18 cellular contexts compared by ENCODE assay signal in genomic region chr14:39488600-39488999, GRCh38. TPM values are rescaled to one million over a fixed set of nuclear protein-coding genes. Genes with fewer than 3 reads are reported as not detected.
DNase-seq lines count a peak whose midpoint lies in the region; TF ChIP-seq lines count a peak whose summit lies in the region.
"Had no signal": no experiment of that assay in that cellular context is flagged by ENCODE, and none has a peak within 500 bp of the region (broad histone marks: within the 10 kb centered on the region; RNA-seq: fewer than 3 reads in every experiment).

No MANE protein-coding gene starts in this region.

- peak; percentile 8 for DNase-seq in NCI-H345 (lab: John Stamatoyannopoulos, UW)
- no peak for DNase-seq in NCI-H345 treated with DMSO at 0.1 percent for 48 hours (lab: John Stamatoyannopoulos, UW; ENCODE audit: unreplicated experiment)
- DNase-seq in RKO (ENCODE audit: low spot score) = peak; percentile 5
- DNase-seq in glutamatergic neuron = peak; percentile 72
- peak in 9 of 10 donors; percentile 20 to 89 (median 46) for DNase-seq in posterior cingulate gyrus
- DNase-seq in NCI-H2171 (lab: John Stamatoyannopoulos, UW) = no peak
- no peak for DNase-seq in prostate gland (ENCODE audit: low spot score)
- DNase-seq in CD8-positive, alpha-beta memory T cell = no peak
- DNase-seq: ACHN; DND-41; HCEC 1CT; NCI-H187; Peyer's patch; stimulated activated CD4-positive, alpha-beta T cell treated with anti-CD3 and anti-CD28 coated beads, Interleukin-1b, Interleukin-23, amount 100 ng/mL, for 48 hours had no signal

- CTCF ChIA-PET in CD8-positive, alpha-beta memory T cell (lab: Charles Lee) = interaction anchor here (0.6 kb wide), 1 partner anchor 1138 kb away, joined by 3 read pairs; no protein-coding TSS in a partner anchor

- no peak overlapping the region for H3K27ac ChIP-seq in prostate gland
- no peak overlapping the region for H3K27ac ChIP-seq in CD8-positive, alpha-beta memory T cell (ENCODE audit: low read depth, low read length)
- H3K27ac ChIP-seq: parathyroid adenoma, Peyer's patch, vagina had no signal

- 25% methylated on average over 1 of the region's 1 CpG for WGBS in prostate gland

- H3K4me3 ChIP-seq in prostate gland = no peak overlapping the region
- no peak overlapping the region for H3K4me3 ChIP-seq in CD8-positive, alpha-beta memory T cell (ENCODE audit: low read length)
- H3K4me3 ChIP-seq: Peyer's patch, vagina had no signal

- no peaks in the 10 kb centered on the region for H3K9me3 Mint-ChIP-seq in glutamatergic neuron (ENCODE audit: unreplicated experiment)
- H3K9me3 Mint-ChIP-seq in CD8-positive, alpha-beta memory T cell = no peaks in the 10 kb centered on the region
- H3K9me3 Mint-ChIP-seq: IgD-negative memory B cell, memory B cell had no signal

- no peak overlapping the region for H3K27ac Mint-ChIP-seq in glutamatergic neuron (ENCODE audit: unreplicated experiment)
- H3K27ac Mint-ChIP-seq in CD8-positive, alpha-beta memory T cell = no peak overlapping the region
- H3K27ac Mint-ChIP-seq: IgD-negative memory B cell, memory B cell had no signal

- no peak overlapping the region for H3K4me3 Mint-ChIP-seq in glutamatergic neuron (ENCODE audit: unreplicated experiment)
- H3K4me3 Mint-ChIP-seq in CD8-positive, alpha-beta memory T cell = no peak overlapping the region
- H3K4me3 Mint-ChIP-seq: IgD-negative memory B cell, memory B cell had no signal

- H3K36me3 ChIP-seq in prostate gland = no peaks in the 10 kb centered on the region
- H3K36me3 ChIP-seq in CD8-positive, alpha-beta memory T cell (ENCODE audit: insufficient read depth, low read length) = no peaks in the 10 kb centered on the region
- H3K36me3 ChIP-seq: Peyer's patch, vagina had no signal

- no peaks in the 10 kb centered on the region for H3K36me3 Mint-ChIP-seq in glutamatergic neuron (ENCODE audit: unreplicated experiment)
- peaks cover 0 to under 1% (median 0%) of the 10 kb centered on the region in 3 donors for H3K36me3 Mint-ChIP-seq in CD8-positive, alpha-beta memory T cell
- H3K36me3 Mint-ChIP-seq: memory B cell had no signal

- H3K9me3 ChIP-seq in prostate gland = no peaks in the 10 kb centered on the region
- H3K9me3 ChIP-seq in CD8-positive, alpha-beta memory T cell (ENCODE audit: low read length) = no peaks in the 10 kb centered on the region
- H3K9me3 ChIP-seq: Peyer's patch, vagina had no signal

- POLR2A ChIA-PET in CD8-positive, alpha-beta memory T cell (lab: Charles Lee) = no interaction called here

- intact Hi-C loops in posterior cingulate gyrus (cut with DNase I) = no loop called here
- intact Hi-C loops in prostate gland (cut with DNase I) = no loop called here

- TF ChIP-seq CTCF in glutamatergic neuron (IDR thresholded peaks at IDR 0.05; ENCODE audit: partially characterized antibody, unreplicated experiment) (no peak), prostate gland (IDR thresholded peaks at IDR 0.05) (no peak)

- H3K4me1 ChIP-seq in prostate gland (replicated peaks) = no peaks in the 10 kb centered on the region
- H3K4me1 ChIP-seq in CD8-positive, alpha-beta memory T cell (ENCODE audit: insufficient read depth, low read length) = no peaks in the 10 kb centered on the region
- H3K4me1 ChIP-seq: parathyroid adenoma, Peyer's patch had no signal

- no peaks in the 10 kb centered on the region for H3K27me3 ChIP-seq in prostate gland (replicated peaks; ENCODE audit: insufficient read depth)
- H3K27me3 ChIP-seq in CD8-positive, alpha-beta memory T cell (ENCODE audit: insufficient read depth, low read length, poor library complexity, severe bottlenecking) = no peaks in the 10 kb centered on the region
- H3K27me3 ChIP-seq: Peyer's patch, vagina had no signal

- H3K4me1 Mint-ChIP-seq in glutamatergic neuron (ENCODE audit: low read depth, unreplicated experiment) = peaks cover 25% of the 10 kb centered on the region
- H3K4me1 Mint-ChIP-seq in CD8-positive, alpha-beta memory T cell = peaks cover 0 to 5% (median 5%) of the 10 kb centered on the region in 3 donors

- peaks cover 5% of the 10 kb centered on the region for H3K27me3 Mint-ChIP-seq in glutamatergic neuron (ENCODE audit: unreplicated experiment)
- peaks cover 0 to 1% of the 10 kb centered on the region in 2 donors for H3K27me3 Mint-ChIP-seq in CD8-positive, alpha-beta memory T cell
- H3K27me3 Mint-ChIP-seq: IgD-negative memory B cell, memory B cell had no signal

- no peak for TF ChIP-seq POLR2A in prostate gland (IDR thresholded peaks at IDR 0.05)

RNA-seq across cellular contexts. Expression of gene FBXO33, which starts 56.4 kb away (rescaled TPM):
- total RNA-seq in glutamatergic neuron (ENCODE audit: unreplicated experiment) (4.7 TPM), prostate gland (10 to 100 TPM; 15.1 to 17.1 TPM)
- total RNA-seq in CD8-positive, alpha-beta memory T cell = 10 to 100 TPM; 19.4 to 20.1 TPM
- 15.3 TPM for polyA plus RNA-seq in CD8-positive, alpha-beta memory T cell

Comparison
In these comparisons a context has a peak if more than half of its experiments do, and no peak if none do; other contexts are left out.
1. DNase-seq: peak in NCI-H345 (single experiment), RKO (single experiment), glutamatergic neuron (single experiment) and posterior cingulate gyrus (9 of 10); none in NCI-H345 treated with DMSO at 0.1 percent for 48 hours (single experiment), NCI-H2171 (single experiment), prostate gland (single experiment) and CD8-positive, alpha-beta memory T cell (0 of 5).